20 cellular contexts compared by ENCODE assay signal in genomic region chr16:64278196-64278595, GRCh38.
DNase-seq lines count a peak whose midpoint lies in the region; ATAC-seq lines count a peak whose summit lies in the region.
"Had no signal": no experiment of that assay in that cellular context is flagged by ENCODE, and none has a peak within 500 bp of the region (broad histone marks: within the 10 kb centered on the region; RNA-seq: fewer than 3 reads in every experiment).

No MANE protein-coding gene starts in this region.

- no peak for ATAC-seq in GM19397 (IDR thresholded peaks at IDR 0.05; ENCODE audit: unreplicated experiment)
- ATAC-seq: gastrocnemius medialis, right lobe of liver had no signal

- no peaks in the 10 kb centered on the region for H3K27me3 ChIP-seq in adipocyte (replicated peaks; ENCODE audit: control insufficient read depth, insufficient read depth, low read length)
- H3K27me3 ChIP-seq: gastrocnemius medialis, right lobe of liver, thyroid gland had no signal

- H3K36me3 ChIP-seq in adipocyte (ENCODE audit: control insufficient read depth, insufficient read depth, low read length, severe bottlenecking) = no peaks in the 10 kb centered on the region
- H3K36me3 ChIP-seq: gastrocnemius medialis, right lobe of liver, thyroid gland, WERI-Rb-1 had no signal

- peaks cover 3% of the 10 kb centered on the region for H3K4me1 ChIP-seq in adipocyte (ENCODE audit: control insufficient read depth, insufficient read depth, low read length)
- H3K4me1 ChIP-seq: gastrocnemius medialis, right lobe of liver, thyroid gland had no signal

- no peak overlapping the region for H3K9ac ChIP-seq in adipocyte (ENCODE audit: low read length)

- DNase-seq in HS-5 (ENCODE audit: low read depth) = peak; percentile 14
- peak; percentile 66 for DNase-seq in adipocyte (ENCODE audit: low read depth)
- DNase-seq in fibroblast of peridontal ligament (ENCODE audit: extremely low read depth) = peak; percentile 78
- peak; percentile 15 for DNase-seq in skeletal muscle cell (ENCODE audit: low read depth)
- DNase-seq in effector CD8-positive, alpha-beta T cell (lab: John Stamatoyannopoulos, UW) = no peak
- no peak for DNase-seq in hypothalamus (lab: John Stamatoyannopoulos, UW)
- DNase-seq: activated CD4-positive, alpha-beta T cell treated with anti-CD3 and anti-CD28 coated beads, Interleukin-2, amount 50 U/mL, for 1 hour; activated naive CD4-positive, alpha-beta T cell treated with anti-CD3 and anti-CD28 coated beads, Interleukin-2, amount 10 ng/mL, durations not matched to agents 7 days and 5 days; anterior cingulate cortex; CD4-positive, alpha-beta memory T cell; DMS 273 treated with DMSO at 0.1 percent for 48 hours; gastrocnemius medialis; KG1; NCI-H187; NCI-H69; right lobe of liver; thyroid gland; WERI-Rb-1 had no signal

- no peaks in the 10 kb centered on the region for H3K9me3 ChIP-seq in adipocyte (ENCODE audit: control insufficient read depth, low read length)
- H3K9me3 ChIP-seq: gastrocnemius medialis, right lobe of liver, thyroid gland had no signal

- H3K4me3 ChIP-seq in adipocyte (ENCODE audit: low read length) (no peak overlapping the region), skeletal muscle cell (ENCODE audit: low read depth, low read length) (no peak overlapping the region)
- H3K4me3 ChIP-seq: gastrocnemius medialis, right lobe of liver, SK-N-MC, thyroid gland had no signal

Comparison
In these comparisons a context has a peak if more than half of its experiments do, and no peak if none do; other contexts are left out.
1. DNase-seq: peak in HS-5 (single experiment), adipocyte (single experiment), fibroblast of peridontal ligament (single experiment) and skeletal muscle cell (single experiment); none in effector CD8-positive, alpha-beta T cell (single experiment) and hypothalamus (0 of 51).